ENCODE assay signal across 38 cellular contexts in genomic region chr11:125959931-125960330, GRCh38. TPM values are rescaled to one million over a fixed set of nuclear protein-coding genes. Genes with fewer than 3 reads are reported as not detected.
"Had no signal": no experiment of that assay in that cellular context is flagged by ENCODE, and none has a peak within 500 bp of the region (broad histone marks: within the 10 kb centered on the region; RNA-seq: fewer than 3 reads in every experiment).

No MANE protein-coding gene starts in this region.

- H3K36me3 Mint-ChIP-seq: activated naive CD4-positive, alpha-beta T cell treated with anti-CD3 and anti-CD28 coated beads, Interleukin-2, amount 10 ng/mL, durations not matched to agents 7 days and 5 days had no signal

- H3K9me3 ChIP-seq: adrenal gland, body of pancreas had no signal

- H3K27ac Mint-ChIP-seq: activated CD4-positive, alpha-beta memory T cell treated with anti-CD3 and anti-CD28 coated beads, Interleukin-2, amount 10 ng/mL, durations not matched to agents 7 days and 5 days; activated CD4-positive, alpha-beta T cell treated with anti-CD3 and anti-CD28 coated beads for 36 hours; activated CD4-positive, alpha-beta T cell treated with anti-CD3 and anti-CD28 coated beads, Interleukin-2, amount 10 ng/mL, durations not matched to agents 7 days and 5 days; activated CD8-positive, alpha-beta memory T cell treated with anti-CD3 and anti-CD28 coated beads, Interleukin-2, amount 10 ng/mL, durations not matched to agents 7 days and 5 days; activated CD8-positive, alpha-beta T cell treated with anti-CD3 and anti-CD28 coated beads, Interleukin-2, amount 10 ng/mL, durations not matched to agents 7 days and 5 days; activated naive CD4-positive, alpha-beta T cell treated with anti-CD3 and anti-CD28 coated beads, Interleukin-2, amount 10 ng/mL, durations not matched to agents 7 days and 5 days; activated naive CD4-positive, alpha-beta T cell treated with anti-CD3 and anti-CD28 coated beads, Interleukin-2, amount 50 U/mL, for 24 hours; activated naive CD8-positive, alpha-beta T cell; activated naive CD8-positive, alpha-beta T cell treated with anti-CD3 and anti-CD28 coated beads, Interleukin-2, amount 10 ng/mL, durations not matched to agents 7 days and 5 days; activated T-cell treated with anti-CD3 and anti-CD28 coated beads, Interleukin-2, amount 50 U/mL, for 24 hours; activated T-helper 2 cell treated with anti-CD3 and anti-CD28 coated beads, Interferon-gamma antibody, Interleukin-2, Interleukin-4, amounts not matched to agents 10 μg/mL and 5 μg/mL and 100 μg/mL, durations not matched to agents 14 hours and 24 hours and 36 hours; T-helper 1 cell treated with Interleukin-12 subunit alpha and Interleukin-12 subunit beta and Interleukin-4 antibody, amounts not matched to agents 30 μg/mL and 1 μg/mL, for 36 hours; T-helper 2 cell treated with Interferon-gamma antibody and Interleukin-4, amounts not matched to agents 5 μg/mL and 100 μg/mL, for 36 hours had no signal

- ATAC-seq: activated CD4-positive, alpha-beta T cell treated with anti-CD3 and anti-CD28 coated beads for 36 hours; activated CD4-positive, CD25-positive, alpha-beta regulatory T cell treated with anti-CD3 and anti-CD28 coated beads, Interleukin-2, amount 50 U/mL, for 24 hours; activated CD8-positive, alpha-beta memory T cell treated with anti-CD3 and anti-CD28 coated beads, Interleukin-2, amount 10 ng/mL, durations not matched to agents 7 days and 5 days; activated CD8-positive, alpha-beta T cell treated with anti-CD3 and anti-CD28 coated beads, Interleukin-2, amount 10 ng/mL, durations not matched to agents 7 days and 5 days; body of pancreas had no signal

- H3K27me3 ChIP-seq: adrenal gland, body of pancreas, brain microvascular endothelial cell, breast epithelium had no signal

- H3K4me3 ChIP-seq: adrenal gland, body of pancreas, breast epithelium had no signal

- DNase-seq: activated CD4-positive, alpha-beta memory T cell treated with anti-CD3 and anti-CD28 coated beads, Interleukin-2, amount 10 ng/mL, durations not matched to agents 7 days and 5 days; activated CD4-positive, alpha-beta T cell treated with anti-CD3 and anti-CD28 coated beads for 1 hour; activated CD4-positive, alpha-beta T cell treated with anti-CD3 and anti-CD28 coated beads for 36 hours; activated CD4-positive, alpha-beta T cell treated with anti-CD3 and anti-CD28 coated beads for 48 hours; activated CD4-positive, alpha-beta T cell treated with anti-CD3 and anti-CD28 coated beads, Interleukin-2, amount 10 ng/mL, durations not matched to agents 7 days and 5 days; activated CD4-positive, alpha-beta T cell treated with anti-CD3 and anti-CD28 coated beads, Interleukin-2, amount 50 U/mL, for 48 hours; activated CD4-positive, CD25-positive, alpha-beta regulatory T cell; activated CD8-positive, alpha-beta memory T cell treated with anti-CD3 and anti-CD28 coated beads for 24 hours; activated CD8-positive, alpha-beta memory T cell treated with anti-CD3 and anti-CD28 coated beads, Interleukin-2, amount 10 ng/mL, durations not matched to agents 7 days and 5 days; activated CD8-positive, alpha-beta memory T cell treated with anti-CD3 and anti-CD28 coated beads, Interleukin-2, amount 50 U/mL, for 48 hours; activated CD8-positive, alpha-beta T cell treated with anti-CD3 and anti-CD28 coated beads, Interleukin-2, amount 10 ng/mL, durations not matched to agents 7 days and 5 days; activated effector memory CD4-positive, alpha-beta T cell treated with Interleukin-2 at 50 U/mL for 16 hours; activated gamma-delta T cell; activated naive CD4-positive, alpha-beta T cell treated with anti-CD3 and anti-CD28 coated beads, Interleukin-2, amount 10 ng/mL, durations not matched to agents 7 days and 5 days; activated naive CD4-positive, alpha-beta T cell treated with Interleukin-2 at 50 U/mL for 16 hours; activated naive CD8-positive, alpha-beta T cell treated with anti-CD3 and anti-CD28 coated beads, Interleukin-2, amount 10 ng/mL, durations not matched to agents 7 days and 5 days; activated T-cell treated with anti-CD3 and anti-CD28 coated beads, Interleukin-2, amount 50 U/mL, for 24 hours; activated T-cell treated with anti-CD3 and anti-CD28 coated beads, Interleukin-2, amount 50 U/mL, for 48 hours; adrenal gland; amniotic stem cell; aorta; body of pancreas; brain microvascular endothelial cell; central memory CD4-positive, alpha-beta T cell; T-helper 2 cell; T-helper 9 cell; WERI-Rb-1 had no signal

- H3K27ac ChIP-seq: adrenal gland, body of pancreas, brain microvascular endothelial cell, breast epithelium, WERI-Rb-1 had no signal

- H3K4me3 Mint-ChIP-seq: activated CD4-positive, alpha-beta memory T cell treated with anti-CD3 and anti-CD28 coated beads, Interleukin-2, amount 10 ng/mL, durations not matched to agents 7 days and 5 days; activated CD4-positive, alpha-beta T cell treated with anti-CD3 and anti-CD28 coated beads for 36 hours; activated CD4-positive, alpha-beta T cell treated with anti-CD3 and anti-CD28 coated beads, Interleukin-2, amount 10 ng/mL, durations not matched to agents 7 days and 5 days; activated CD8-positive, alpha-beta memory T cell treated with anti-CD3 and anti-CD28 coated beads, Interleukin-2, amount 10 ng/mL, durations not matched to agents 7 days and 5 days; activated CD8-positive, alpha-beta T cell treated with anti-CD3 and anti-CD28 coated beads, Interleukin-2, amount 10 ng/mL, durations not matched to agents 7 days and 5 days; activated naive CD4-positive, alpha-beta T cell treated with anti-CD3 and anti-CD28 coated beads, Interleukin-2, amount 10 ng/mL, durations not matched to agents 7 days and 5 days; activated naive CD4-positive, alpha-beta T cell treated with anti-CD3 and anti-CD28 coated beads, Interleukin-2, amount 50 U/mL, for 24 hours; activated naive CD8-positive, alpha-beta T cell; activated naive CD8-positive, alpha-beta T cell treated with anti-CD3 and anti-CD28 coated beads, Interleukin-2, amount 10 ng/mL, durations not matched to agents 7 days and 5 days; activated T-cell treated with anti-CD3 and anti-CD28 coated beads, Interleukin-2, amount 50 U/mL, for 24 hours; T-helper 1 cell treated with Interleukin-12 subunit alpha and Interleukin-12 subunit beta and Interleukin-4 antibody, amounts not matched to agents 30 μg/mL and 1 μg/mL, for 36 hours; T-helper 2 cell treated with Interferon-gamma antibody and Interleukin-4, amounts not matched to agents 5 μg/mL and 100 μg/mL, for 36 hours; WTC11 had no signal

- H3K27me3 Mint-ChIP-seq: activated CD4-positive, alpha-beta T cell treated with anti-CD3 and anti-CD28 coated beads for 36 hours; activated CD4-positive, alpha-beta T cell treated with anti-CD3 and anti-CD28 coated beads, Interleukin-2, amount 10 ng/mL, durations not matched to agents 7 days and 5 days; activated naive CD4-positive, alpha-beta T cell treated with anti-CD3 and anti-CD28 coated beads, Interleukin-2, amount 10 ng/mL, durations not matched to agents 7 days and 5 days; activated naive CD4-positive, alpha-beta T cell treated with anti-CD3 and anti-CD28 coated beads, Interleukin-2, amount 50 U/mL, for 24 hours; activated naive CD8-positive, alpha-beta T cell; activated naive CD8-positive, alpha-beta T cell treated with anti-CD3 and anti-CD28 coated beads, Interleukin-2, amount 10 ng/mL, durations not matched to agents 7 days and 5 days; activated T-cell treated with anti-CD3 and anti-CD28 coated beads, Interleukin-2, amount 50 U/mL, for 24 hours had no signal

- H3K9me3 Mint-ChIP-seq: activated CD4-positive, alpha-beta memory T cell treated with anti-CD3 and anti-CD28 coated beads, Interleukin-2, amount 10 ng/mL, durations not matched to agents 7 days and 5 days; activated naive CD8-positive, alpha-beta T cell treated with anti-CD3 and anti-CD28 coated beads, Interleukin-2, amount 10 ng/mL, durations not matched to agents 7 days and 5 days; T-helper 1 cell treated with Interleukin-12 subunit alpha and Interleukin-12 subunit beta and Interleukin-4 antibody, amounts not matched to agents 30 μg/mL and 1 μg/mL, for 36 hours had no signal

- H3K36me3 ChIP-seq: adrenal gland, brain microvascular endothelial cell, breast epithelium had no signal

- H3K4me1 ChIP-seq: adrenal gland, body of pancreas, breast epithelium had no signal

RNA-seq across cellular contexts. Expression of gene VSIG10L2, which starts 14.1 kb away (rescaled TPM):
- total RNA-seq: activated CD4-positive, alpha-beta memory T cell treated with anti-CD3 and anti-CD28 coated beads, Interleukin-2, amount 10 ng/mL, durations not matched to agents 7 days and 5 days; activated CD4-positive, alpha-beta T cell treated with anti-CD3 and anti-CD28 coated beads for 36 hours; activated CD4-positive, alpha-beta T cell treated with anti-CD3 and anti-CD28 coated beads, Interleukin-2, amount 10 ng/mL, durations not matched to agents 7 days and 5 days; activated CD8-positive, alpha-beta memory T cell treated with anti-CD3 and anti-CD28 coated beads, Interleukin-2, amount 10 ng/mL, durations not matched to agents 7 days and 5 days; activated CD8-positive, alpha-beta T cell treated with anti-CD3 and anti-CD28 coated beads, Interleukin-2, amount 10 ng/mL, durations not matched to agents 7 days and 5 days; activated naive CD8-positive, alpha-beta T cell treated with anti-CD3 and anti-CD28 coated beads, Interleukin-2, amount 10 ng/mL, durations not matched to agents 7 days and 5 days; activated T-helper 2 cell treated with anti-CD3 and anti-CD28 coated beads, Interferon-gamma antibody, Interleukin-2, Interleukin-4, amounts not matched to agents 10 μg/mL and 5 μg/mL and 100 μg/mL, durations not matched to agents 14 hours and 24 hours and 36 hours; adrenal gland; astrocyte; body of pancreas; cardiac septum; cerebellum; WTC11 had no signal

RNA-seq across cellular contexts. Expression of gene DDX25, which starts 55.6 kb away (rescaled TPM):
- total RNA-seq: activated CD4-positive, alpha-beta memory T cell treated with anti-CD3 and anti-CD28 coated beads, Interleukin-2, amount 10 ng/mL, durations not matched to agents 7 days and 5 days; activated CD4-positive, alpha-beta T cell treated with anti-CD3 and anti-CD28 coated beads for 36 hours; activated CD8-positive, alpha-beta T cell treated with anti-CD3 and anti-CD28 coated beads, Interleukin-2, amount 10 ng/mL, durations not matched to agents 7 days and 5 days; activated naive CD8-positive, alpha-beta T cell treated with anti-CD3 and anti-CD28 coated beads, Interleukin-2, amount 10 ng/mL, durations not matched to agents 7 days and 5 days; activated T-helper 2 cell treated with anti-CD3 and anti-CD28 coated beads, Interferon-gamma antibody, Interleukin-2, Interleukin-4, amounts not matched to agents 10 μg/mL and 5 μg/mL and 100 μg/mL, durations not matched to agents 14 hours and 24 hours and 36 hours; cardiac septum had no signal
